ENCODE assay signal across 19 cellular contexts in genomic region chr2:192969055-192969454, GRCh38.
"Had no signal": no experiment of that assay in that cellular context is flagged by ENCODE, and none has a peak within 500 bp of the region (broad histone marks: within the 10 kb centered on the region; RNA-seq: fewer than 3 reads in every experiment).

No MANE protein-coding gene starts in this region.

- H3K4me3 Mint-ChIP-seq: activated CD4-positive, alpha-beta T cell treated with anti-CD3 and anti-CD28 coated beads, Interleukin-2, amount 10 ng/mL, durations not matched to agents 7 days and 5 days; activated CD8-positive, alpha-beta T cell treated with anti-CD3 and anti-CD28 coated beads, Interleukin-2, amount 10 ng/mL, durations not matched to agents 7 days and 5 days; activated T-cell treated with anti-CD3 and anti-CD28 coated beads, Interleukin-2, amount 50 U/mL, for 24 hours; central memory CD8-positive, alpha-beta T cell; naive thymus-derived CD8-positive, alpha-beta T cell; stimulated activated memory B cell treated with anti-CD40 and anti-IgM and Interleukin-4, amounts not matched to agents 10 μg/mL and 1 μg/mL and 100 μg/mL, for 72 hours; type B pancreatic cell had no signal

- H3K27ac Mint-ChIP-seq: activated CD4-positive, alpha-beta T cell treated with anti-CD3 and anti-CD28 coated beads, Interleukin-2, amount 10 ng/mL, durations not matched to agents 7 days and 5 days; activated CD8-positive, alpha-beta T cell treated with anti-CD3 and anti-CD28 coated beads, Interleukin-2, amount 10 ng/mL, durations not matched to agents 7 days and 5 days; activated T-cell treated with anti-CD3 and anti-CD28 coated beads, Interleukin-2, amount 50 U/mL, for 24 hours; naive thymus-derived CD8-positive, alpha-beta T cell; stimulated activated memory B cell treated with anti-CD40 and anti-IgM and Interleukin-4, amounts not matched to agents 10 μg/mL and 1 μg/mL and 100 μg/mL, for 72 hours; type B pancreatic cell had no signal

- H3K36me3 ChIP-seq: ascending aorta, colonic mucosa, gastrocnemius medialis, heart left ventricle, left lung, pancreas, right lobe of liver, spleen had no signal

- ATAC-seq: activated CD8-positive, alpha-beta T cell treated with anti-CD3 and anti-CD28 coated beads, Interleukin-2, amount 10 ng/mL, durations not matched to agents 7 days and 5 days; gastrocnemius medialis; heart left ventricle; left lung; naive thymus-derived CD8-positive, alpha-beta T cell; pancreas; right lobe of liver; stimulated activated memory B cell treated with anti-CD40 and anti-IgM and Interleukin-4, amounts not matched to agents 10 μg/mL and 1 μg/mL and 100 μg/mL, for 72 hours had no signal

- FAIRE-seq: pancreas had no signal

- H3K9me3 ChIP-seq: ascending aorta, colonic mucosa, gastrocnemius medialis, heart left ventricle, left lung, pancreas, right lobe of liver, spleen, testis had no signal

- H3K4me3 ChIP-seq: ascending aorta, colonic mucosa, gastrocnemius medialis, heart left ventricle, left lung, pancreas, right lobe of liver, spleen, testis had no signal

- DNase-seq: activated CD4-positive, alpha-beta T cell treated with anti-CD3 and anti-CD28 coated beads, Interleukin-2, amount 10 ng/mL, durations not matched to agents 7 days and 5 days; activated CD8-positive, alpha-beta T cell treated with anti-CD3 and anti-CD28 coated beads, Interleukin-2, amount 10 ng/mL, durations not matched to agents 7 days and 5 days; activated naive CD4-positive, alpha-beta T cell treated with anti-CD3 and anti-CD28 coated beads, Interleukin-2, amount 50 U/mL, for 16 hours; activated T-cell treated with anti-CD3 and anti-CD28 coated beads, Interleukin-2, amount 50 U/mL, for 24 hours; colonic mucosa; gastrocnemius medialis; heart left ventricle; left lung; naive thymus-derived CD8-positive, alpha-beta T cell; pancreas; right lobe of liver; spleen; stimulated activated CD4-positive, alpha-beta T cell treated with anti-CD3 and anti-CD28 coated beads, Interleukin-4, amount 100 ng/mL, for 4 hours; T-helper 9 cell; testis had no signal

- H3K36me3 Mint-ChIP-seq: naive thymus-derived CD8-positive, alpha-beta T cell; stimulated activated memory B cell treated with anti-CD40 and anti-IgM and Interleukin-4, amounts not matched to agents 10 μg/mL and 1 μg/mL and 100 μg/mL, for 72 hours; type B pancreatic cell had no signal

- H3K9me3 Mint-ChIP-seq: activated CD4-positive, alpha-beta T cell treated with anti-CD3 and anti-CD28 coated beads, Interleukin-2, amount 10 ng/mL, durations not matched to agents 7 days and 5 days; activated T-cell treated with anti-CD3 and anti-CD28 coated beads, Interleukin-2, amount 50 U/mL, for 24 hours; central memory CD8-positive, alpha-beta T cell; stimulated activated memory B cell treated with anti-CD40 and anti-IgM and Interleukin-4, amounts not matched to agents 10 μg/mL and 1 μg/mL and 100 μg/mL, for 72 hours; type B pancreatic cell had no signal

- H3K27me3 ChIP-seq: ascending aorta, colonic mucosa, gastrocnemius medialis, heart left ventricle, left lung, pancreas, right lobe of liver, spleen, testis had no signal

- H3K4me1 Mint-ChIP-seq: activated CD4-positive, alpha-beta T cell treated with anti-CD3 and anti-CD28 coated beads, Interleukin-2, amount 10 ng/mL, durations not matched to agents 7 days and 5 days; central memory CD8-positive, alpha-beta T cell; naive thymus-derived CD8-positive, alpha-beta T cell; stimulated activated memory B cell treated with anti-CD40 and anti-IgM and Interleukin-4, amounts not matched to agents 10 μg/mL and 1 μg/mL and 100 μg/mL, for 72 hours had no signal

- H3K27ac ChIP-seq: ascending aorta, colonic mucosa, gastrocnemius medialis, heart left ventricle, left lung, pancreas, right lobe of liver, spleen, testis had no signal

- H3K27me3 Mint-ChIP-seq: activated CD4-positive, alpha-beta T cell treated with anti-CD3 and anti-CD28 coated beads, Interleukin-2, amount 10 ng/mL, durations not matched to agents 7 days and 5 days; activated T-cell treated with anti-CD3 and anti-CD28 coated beads, Interleukin-2, amount 50 U/mL, for 24 hours; central memory CD8-positive, alpha-beta T cell; naive thymus-derived CD8-positive, alpha-beta T cell; stimulated activated memory B cell treated with anti-CD40 and anti-IgM and Interleukin-4, amounts not matched to agents 10 μg/mL and 1 μg/mL and 100 μg/mL, for 72 hours; type B pancreatic cell had no signal

- H3K4me1 ChIP-seq: ascending aorta, colonic mucosa, gastrocnemius medialis, heart left ventricle, left lung, pancreas, right lobe of liver, spleen, testis had no signal
